8 cellular contexts compared by ENCODE assay signal in the genomic region with DNA sequence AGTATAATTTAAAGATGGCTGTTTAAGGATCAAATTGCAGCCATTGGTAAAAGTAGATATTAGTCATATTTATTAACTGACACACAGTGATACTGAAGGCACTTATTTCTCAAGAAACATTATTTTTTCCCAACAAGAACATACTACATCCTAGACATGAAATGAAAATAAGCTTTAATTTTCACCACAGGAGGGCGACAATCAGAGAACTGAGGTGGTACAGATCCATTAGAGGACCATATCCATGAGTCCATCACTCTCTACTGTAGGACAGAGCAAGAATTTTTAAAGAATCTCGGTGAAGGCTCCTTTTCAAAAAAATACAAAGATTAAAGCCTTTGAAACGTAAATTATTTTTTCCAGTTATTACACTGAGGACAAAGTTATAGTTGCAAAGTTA.
DNase-seq lines count a peak whose midpoint lies in the region; TF ChIP-seq lines count a peak whose summit lies in the region.
"Not testable (repeated sequence)": the region's sequence is repeated elsewhere in the genome, so short reads cannot be mapped to it uniquely, and the experiment has no call there.

No MANE protein-coding gene starts in this region.

- H3K4me2 ChIP-seq in OCI-LY7 (ENCODE audit: low read length), result not testable (repeated sequence)

- H3K27ac Mint-ChIP-seq in neural crest cell (ENCODE audit: unreplicated experiment), result not testable (repeated sequence)

- H3K9me3 Mint-ChIP-seq in neural crest cell, result peaks cover 34% of the 10 kb centered on the region

- H3K4me1 ChIP-seq in OCI-LY7 (ENCODE audit: insufficient read depth, low read length, poor library complexity, severe bottlenecking), result not testable (repeated sequence)

- not testable (repeated sequence) for H3K4me3 ChIP-seq in OCI-LY7 (ENCODE audit: low read depth, low read length, poor library complexity, severe bottlenecking); WERI-Rb-1 (ENCODE audit: low read depth, low read length)

- CTCF ChIA-PET in OCI-LY7 (lab: Charles Lee; ENCODE audit: unreplicated experiment), result not testable (repeated sequence)

- TF ChIP-seq CTCF in OCI-LY7 (conservative IDR thresholded peaks at IDR 0.05; ENCODE audit: low read length), result peak; percentile 46
- not testable (repeated sequence) for TF ChIP-seq CTCF in WERI-Rb-1 (IDR thresholded peaks at IDR 0.05; ENCODE audit: low read depth, low read length)
- peak; percentile 15 for TF ChIP-seq CTCF in neural crest cell (conservative IDR thresholded peaks at IDR 0.05)

- intact Hi-C loops in OCI-LY7 (cut with micrococcal nuclease; ENCODE audit: unreplicated experiment), result not testable (repeated sequence)

- not testable (repeated sequence) for H3K4me3 Mint-ChIP-seq in neural crest cell

- H3K9me2 ChIP-seq in OCI-LY7 (ENCODE audit: insufficient read depth, low read length), result not testable (repeated sequence)

- not testable (repeated sequence) for H2AFZ ChIP-seq in OCI-LY7 (ENCODE audit: low read length)

- not testable (repeated sequence) for H3K79me2 ChIP-seq in OCI-LY7 (ENCODE audit: insufficient read depth, low read depth, low read length)

- not testable (repeated sequence) for H3K27me3 ChIP-seq in WERI-Rb-1 (ENCODE audit: insufficient read depth, low read depth, severe bottlenecking)

- BruUV-seq in OCI-LY7 (replicated peaks; lab: Mats Ljungman, UMichigan), result not testable (repeated sequence)

- not testable (repeated sequence) for H3K4me1 Mint-ChIP-seq in neural crest cell

- peak; percentile 8 for DNase-seq in A172 (ENCODE audit: low spot score)
- DNase-seq in ELR (ENCODE audit: low read depth), result peak; percentile 7
- DNase-seq in KBM-7, result peak; percentile 11
- DNase-seq in NAMALWA (ENCODE audit: low spot score), result peak; percentile 46
- DNase-seq in OCI-LY7 (ENCODE audit: low spot score), result peak; percentile 3
- peak; percentile 39 for DNase-seq in RPMI8226
- DNase-seq in WERI-Rb-1, result peak; percentile 31
- not testable (repeated sequence) for DNase-seq in neural crest cell (ENCODE audit: low read depth, low spot score)

- POLR2A ChIA-PET in OCI-LY7 (lab: Charles Lee), result not testable (repeated sequence)

- H3K36me3 ChIP-seq in OCI-LY7 (ENCODE audit: insufficient read depth, low read length); WERI-Rb-1: not testable (repeated sequence)

- H3K27ac ChIP-seq in OCI-LY7 (ENCODE audit: low read depth, low read length, poor library complexity, severe bottlenecking); WERI-Rb-1: not testable (repeated sequence)

- H4K20me1 ChIP-seq in OCI-LY7 (ENCODE audit: insufficient read depth, low read length), result not testable (repeated sequence)

- H3K27me3 Mint-ChIP-seq in neural crest cell (ENCODE audit: low read depth), result not testable (repeated sequence)

- H3K9me3 ChIP-seq in OCI-LY7 (ENCODE audit: low read length), result peaks cover 13% of the 10 kb centered on the region; the same call in 1 of the 2 replicates
- not testable (repeated sequence) for H3K9me3 ChIP-seq in WERI-Rb-1 (ENCODE audit: severe bottlenecking)

- in situ Hi-C loops in KBM-7 (cut with MboI; ENCODE audit: low pct_unique_long_range_greater_than_20kb, low sequenced_read_pairs), result not testable (repeated sequence)

- H3K36me3 Mint-ChIP-seq in neural crest cell (ENCODE audit: low read depth), result peaks cover 22% of the 10 kb centered on the region
